Comparison of ENCODE assay signal across 15 cellular contexts in the genomic region with DNA sequence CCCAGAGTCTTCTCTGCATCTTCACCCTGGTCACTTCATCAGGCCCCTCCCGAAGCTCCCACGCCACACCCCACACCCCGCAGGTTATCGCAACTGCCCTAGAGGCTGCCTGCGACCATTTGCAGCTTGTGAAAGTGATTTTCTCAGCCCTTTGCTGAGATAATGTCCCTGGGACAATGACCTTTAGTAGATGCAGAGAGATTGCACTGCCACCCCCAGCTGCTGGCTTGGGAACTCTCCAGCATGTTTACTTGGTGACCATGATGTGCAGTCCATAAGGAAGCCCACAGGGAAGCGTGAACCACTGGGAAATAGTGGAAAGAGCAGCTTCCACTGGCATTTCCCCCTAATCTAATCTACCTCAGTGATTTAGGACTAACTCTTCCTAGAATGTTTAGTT.
DNase-seq lines count a peak whose midpoint lies in the region; ATAC-seq and TF ChIP-seq lines count a peak whose summit lies in the region.
"Had no signal": no experiment of that assay in that cellular context is flagged by ENCODE, and none has a peak within 500 bp of the region (broad histone marks: within the 10 kb centered on the region; RNA-seq: fewer than 3 reads in every experiment).

No MANE protein-coding gene starts in this region.

- peak in 1 of 2 donors; percentile 37 for DNase-seq in cardiac muscle cell (ENCODE audit: low read depth in 1 of 2, low spot score in 1 of 2)
- DNase-seq in right cardiac atrium = no peak
- DNase-seq in endodermal cell = peak; percentile 76
- DNase-seq in myocyte (ENCODE audit: low read depth) = peak; percentile 40
- no peak for DNase-seq in NCI-H1092 treated with DMSO at 0.1 percent for 48 hours (lab: John Stamatoyannopoulos, UW)
- no peak for DNase-seq in transverse colon
- DNase-seq: CD8-positive, alpha-beta T cell; COR-L47; DMS153; DMS79 treated with DMSO at 0.1 percent for 48 hours; EL had no signal

- H3K9me3 ChIP-seq in cardiac muscle cell (ENCODE audit: low read depth) = no peaks in the 10 kb centered on the region
- no peaks in the 10 kb centered on the region for H3K9me3 ChIP-seq in right cardiac atrium (ENCODE audit: control insufficient read depth, low read length)
- H3K9me3 ChIP-seq in endodermal cell (ENCODE audit: control insufficient read depth, low read length) = no peaks in the 10 kb centered on the region
- no peaks in the 10 kb centered on the region for H3K9me3 ChIP-seq in transverse colon

- no peak for TF ChIP-seq POLR2A in transverse colon (IDR thresholded peaks at IDR 0.05)

- H3K36me3 ChIP-seq in cardiac muscle cell (peaks cover 15% of the 10 kb centered on the region), endodermal cell (ENCODE audit: control insufficient read depth, insufficient read depth, low read length) (no peaks in the 10 kb centered on the region), transverse colon (no peaks in the 10 kb centered on the region)

- peaks cover 88% of the 10 kb centered on the region for H3K27me3 Mint-ChIP-seq in endodermal cell (ENCODE audit: insufficient read depth)

- H3K4me1 Mint-ChIP-seq in endodermal cell = peaks cover 13% of the 10 kb centered on the region

- WGBS in right cardiac atrium = 72% methylated on average over 6 of the region's 6 CpGs
- 79 to 90% methylated on average over 5 to 6 of the region's 6 CpGs for WGBS in endodermal cell (ENCODE audit: insufficient coverage in 1 of 2, insufficient read length in 1 of 2), 2 experiments
- 93 to 94% methylated on average over 4 to 6 of the region's 6 CpGs for whole genome bisulfite sequencing in transverse colon (ENCODE audit: low coverage in 1 of 2), 2 donors

- H3K27ac ChIP-seq in cardiac muscle cell = peak overlapping the region; percentile 87
- H3K27ac ChIP-seq in right cardiac atrium (ENCODE audit: low read length) = no peak overlapping the region
- H3K27ac ChIP-seq in endodermal cell (ENCODE audit: low read depth, low read length) = no peak overlapping the region
- H3K27ac ChIP-seq in transverse colon = no peak overlapping the region
- H3K27ac ChIP-seq: 22Rv1 had no signal

- peaks cover 2% of the 10 kb centered on the region for H3K36me3 Mint-ChIP-seq in endodermal cell (ENCODE audit: low read depth)

- H3K27me3 ChIP-seq in cardiac muscle cell = no peaks in the 10 kb centered on the region
- H3K27me3 ChIP-seq in right cardiac atrium (ENCODE audit: control insufficient read depth, insufficient read depth) = no peaks in the 10 kb centered on the region
- H3K27me3 ChIP-seq in endodermal cell (ENCODE audit: control insufficient read depth, insufficient read depth, low read length, poor library complexity, severe bottlenecking) = peaks cover 98% of the 10 kb centered on the region
- no peaks in the 10 kb centered on the region for H3K27me3 ChIP-seq in transverse colon

- ATAC-seq in right cardiac atrium = no peak
- ATAC-seq in HG03196 (IDR thresholded peaks at IDR 0.05; ENCODE audit: unreplicated experiment) = no peak
- ATAC-seq: CD8-positive, alpha-beta T cell; HCT116 had no signal

- no peak for TF ChIP-seq EP300 in transverse colon (IDR thresholded peaks at IDR 0.05; ENCODE audit: low read depth)

- no peak overlapping the region for H3K9ac ChIP-seq in endodermal cell (ENCODE audit: extremely low read depth, low read length, poor library complexity, severe bottlenecking)

- no peaks in the 10 kb centered on the region for H3K9me3 Mint-ChIP-seq in endodermal cell
- H3K9me3 Mint-ChIP-seq: CD8-positive, alpha-beta T cell had no signal

- H3K4me3 ChIP-seq in cardiac muscle cell (no peak overlapping the region), right cardiac atrium (ENCODE audit: low read length) (no peak overlapping the region), endodermal cell (ENCODE audit: low read length) (no peak overlapping the region), transverse colon (no peak overlapping the region)

- H3K27ac Mint-ChIP-seq in endodermal cell = no peak overlapping the region
- H3K27ac Mint-ChIP-seq: CD8-positive, alpha-beta T cell had no signal

- H3K4me1 ChIP-seq in cardiac muscle cell (ENCODE audit: low read depth) (peaks cover 31% of the 10 kb centered on the region), right cardiac atrium (ENCODE audit: control insufficient read depth, insufficient read depth, low read length) (no peaks in the 10 kb centered on the region), endodermal cell (ENCODE audit: control insufficient read depth, insufficient read depth, low read length) (no peaks in the 10 kb centered on the region), transverse colon (no peaks in the 10 kb centered on the region)

- H3K4me3 Mint-ChIP-seq in endodermal cell = no peak overlapping the region
- H3K4me3 Mint-ChIP-seq: CD14-positive monocyte; CD8-positive, alpha-beta T cell had no signal

- in situ Hi-C loops in transverse colon (cut with MboI; ENCODE audit: low pct_ligation_motif_present in 1 of 4, low pct_unique_long_range_greater_than_20kb in 1 of 4, low sequenced_read_pairs in 3 of 4) = no loop called here

- intact Hi-C loops in right cardiac atrium (cut with DNase I) (loop anchor here in 1 of 4 donors (10.0 kb wide), 1 partner anchor 159 kb away; no protein-coding TSS in a partner anchor), transverse colon (cut with DNase I; ENCODE audit: low total_unique reads) (no loop called here)

- TF ChIP-seq CTCF in cardiac muscle cell (IDR thresholded peaks at IDR 0.05; ENCODE audit: low read depth, low read length) = no peak
- TF ChIP-seq CTCF in endodermal cell (conservative IDR thresholded peaks at IDR 0.05) = peak; percentile 7
- no peak for TF ChIP-seq CTCF in transverse colon (IDR thresholded peaks at IDR 0.05)

Comparison
In these comparisons a context has a peak if more than half of its experiments do, and no peak if none do; other contexts are left out.
1. DNase-seq: peak in endodermal cell (single experiment) and myocyte (single experiment); none in right cardiac atrium (0 of 3), NCI-H1092 treated with DMSO at 0.1 percent for 48 hours (single experiment) and transverse colon (single experiment).